8 cellular contexts compared by ENCODE assay signal in genomic region chr3:171460226-171461086, GRCh38. TPM values are rescaled to one million over a fixed set of nuclear protein-coding genes. Genes with fewer than 3 reads are reported as not detected.
A peak's percentile ranks its signal among the peaks of the same experiment; 100 is the strongest.
DNase-seq lines count a peak whose midpoint lies in the region; ATAC-seq and TF ChIP-seq lines count a peak whose summit lies in the region.

TNIK (minus strand) TSS chr3:171460405; CDS start chr3:171460063, 342 bp downstream.

- H3K9ac ChIP-seq in OCI-LY3 (ENCODE audit: low read length): peak within 1 kb of the TSS; percentile 88

- peak; percentile 38 for TF ChIP-seq CTCF in OCI-LY3 (IDR thresholded peaks at IDR 0.05; ENCODE audit: low read depth, low read length)

- H4K20me1 ChIP-seq in OCI-LY3 (ENCODE audit: insufficient read depth, low read length): peaks cover 34% of the 10 kb centered on the region

- H3K27me3 ChIP-seq in OCI-LY3 (ENCODE audit: low read depth, low read length) (no peaks in the 10 kb centered on the region), esophagus (ENCODE audit: control insufficient read depth in 1 of 2, insufficient read depth in 2 of 2, low read length in 2 of 2) (no peaks in the 10 kb centered on the region), muscle layer of duodenum (ENCODE audit: low read depth, low read length) (no peaks in the 10 kb centered on the region)

- peak; percentile 74 for ATAC-seq in GM21390 (IDR thresholded peaks at IDR 0.05; ENCODE audit: unreplicated experiment)

- WGBS in esophagus, 2 donors: 0 to 1% methylated on average over 66 of the region's 66 CpGs

- H3K27ac ChIP-seq in OCI-LY3 (ENCODE audit: low read length) (peak within 1 kb of the TSS; percentile 77), esophagus (ENCODE audit: low read depth in 2 of 2, low read length in 1 of 2) (peak within 1 kb of the TSS; percentile 75 to 81), muscle layer of duodenum (ENCODE audit: low read length) (peak within 1 kb of the TSS; percentile 50)

- H3K36me3 ChIP-seq in OCI-LY3 (replicated peaks; ENCODE audit: low read depth, low read length) (no peaks in the 10 kb centered on the region), esophagus (ENCODE audit: control insufficient read depth in 2 of 2, insufficient read depth in 2 of 2, low read length in 1 of 2) (no peaks in the 10 kb centered on the region), muscle layer of duodenum (ENCODE audit: control insufficient read depth in 1 of 2, insufficient read depth in 2 of 2, low read length in 2 of 2) (no peaks in the 10 kb centered on the region)

- H3K4me1 ChIP-seq in OCI-LY3 (ENCODE audit: low read length) (peaks cover 25% of the 10 kb centered on the region), esophagus (ENCODE audit: control insufficient read depth in 2 of 2, insufficient read depth in 2 of 2, low read length in 1 of 2) (no peaks in the 10 kb centered on the region), muscle layer of duodenum (ENCODE audit: control insufficient read depth in 1 of 2, insufficient read depth in 2 of 2, low read length in 2 of 2) (peaks cover 9 to 28% of the 10 kb centered on the region in 2 donors)

- DNase-seq in DMS 273 (lab: John Stamatoyannopoulos, UW; ENCODE audit: unreplicated experiment): peak; percentile 98
- DNase-seq in HUDEP-2 (lab: John Stamatoyannopoulos, UW; ENCODE audit: unreplicated experiment in 76 of 76): peak in 75 of 76 experiments; percentile 30 to 98 (median 90)
- peak; percentile 92 for DNase-seq in activated T-cell treated with anti-CD3 and anti-CD28 coated beads, Interleukin-2, amount 50 U/mL, for 1 hour
- DNase-seq in stimulated activated CD8-positive, alpha-beta memory T cell treated with anti-CD3 and anti-CD28 coated beads, Interleukin-7, amount 100 ng/mL, for 24 hours (ENCODE audit: low read depth): peak; percentile 87

- H3K4me3 ChIP-seq in OCI-LY3 (ENCODE audit: low read length) (peak within 1 kb of the TSS; percentile 90), esophagus (ENCODE audit: low read depth in 1 of 2, low read length in 2 of 2) (peak within 1 kb of the TSS; percentile 65), muscle layer of duodenum (ENCODE audit: low read depth in 1 of 2, low read length in 2 of 2) (peak within 1 kb of the TSS; percentile 85 to 94)

- no peaks in the 10 kb centered on the region for H3K9me3 ChIP-seq in OCI-LY3 (ENCODE audit: insufficient read depth, low read length)
- no peaks in the 10 kb centered on the region for H3K9me3 ChIP-seq in esophagus (ENCODE audit: control insufficient read depth in 2 of 2, insufficient read depth in 1 of 2, low read depth in 1 of 2, low read length in 1 of 2)
- no peaks in the 10 kb centered on the region for H3K9me3 ChIP-seq in muscle layer of duodenum (ENCODE audit: control insufficient read depth in 1 of 2, low read length in 2 of 2)

- peak within 1 kb of the TSS; percentile 91 for H3K4me2 ChIP-seq in OCI-LY3 (ENCODE audit: low read length)

- peak within 1 kb of the TSS; percentile 89 for H2AFZ ChIP-seq in OCI-LY3 (ENCODE audit: low read depth, low read length)

- peaks cover 59% of the 10 kb centered on the region for H3K79me2 ChIP-seq in OCI-LY3 (ENCODE audit: low read length)

RNA-seq across cellular contexts. Expression of gene TNIK, which starts in this region (rescaled TPM):
- 1 to 10 TPM; 2.2 to 3.2 TPM for polyA plus RNA-seq in esophagus

Comparison
In these comparisons a context has a peak if more than half of its experiments do, and no peak if none do; other contexts are left out.
1. Peak in every context shown above with its lines: DNase-seq, ATAC-seq, H3K4me3 ChIP-seq and H3K27ac ChIP-seq.